In the genomic region with DNA sequence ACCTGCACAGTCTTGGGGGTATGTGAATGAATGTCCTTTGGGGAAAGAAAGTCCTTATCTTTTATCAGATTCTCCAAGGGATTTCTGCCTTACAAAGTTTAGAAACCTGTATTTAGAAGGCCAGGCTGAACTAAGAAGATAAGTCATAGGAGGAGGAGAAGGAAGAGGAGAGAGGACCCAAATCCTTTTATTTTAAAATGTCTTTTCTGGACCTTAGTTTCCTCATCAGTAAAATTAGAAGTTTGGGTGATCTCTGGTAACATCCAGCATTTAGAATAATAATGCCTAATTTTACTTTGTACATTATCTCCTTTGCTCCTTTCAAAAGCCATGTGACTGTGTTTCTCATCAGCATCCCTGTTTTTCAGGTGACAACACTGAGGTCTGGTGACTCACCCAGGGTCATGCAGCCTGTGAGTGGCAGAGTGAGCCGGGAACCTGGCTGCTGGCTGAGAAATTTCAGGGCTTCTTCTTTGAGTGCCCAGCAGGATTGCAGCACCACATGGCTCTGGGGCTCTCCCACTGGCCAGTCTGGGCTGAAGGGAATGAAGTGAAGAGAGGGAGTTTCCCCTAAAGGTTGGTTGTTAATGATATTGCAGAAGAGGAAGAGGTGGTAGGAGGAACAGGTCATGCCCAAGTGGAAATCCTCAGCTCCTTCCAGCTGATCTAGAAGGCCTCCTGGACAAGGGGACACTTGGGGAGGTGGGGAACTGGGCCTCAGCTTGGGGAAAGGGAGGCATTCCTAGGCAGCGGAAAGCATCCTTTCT, we compare ENCODE assay signal across 11 cellular contexts. TPM values are rescaled to one million over a fixed set of nuclear protein-coding genes. Genes with fewer than 3 reads are reported as not detected.
DNase-seq lines count a peak whose midpoint lies in the region; ATAC-seq and TF ChIP-seq lines count a peak whose summit lies in the region.
"Had no signal": no experiment of that assay in that cellular context is flagged by ENCODE, and none has a peak within 500 bp of the region (broad histone marks: within the 10 kb centered on the region; RNA-seq: fewer than 3 reads in every experiment).

No MANE protein-coding gene starts in this region.

- H3K9me3 Mint-ChIP-seq in activated T-helper 17 cell treated with anti-CD3 and anti-CD28 coated beads, Interleukin-2, amount 50 U/mL, for 72 hours: no peaks in the 10 kb centered on the region
- no peaks in the 10 kb centered on the region for H3K9me3 Mint-ChIP-seq in GM23338
- H3K9me3 Mint-ChIP-seq: CD4-positive, alpha-beta T cell had no signal

- intact Hi-C loops in testis (cut with DNase I; ENCODE audit: low total_unique reads): no loop called here

- no peak overlapping the region for H3K4me3 ChIP-seq in testis
- no peak overlapping the region for H3K4me3 ChIP-seq in GM23338
- H3K4me3 ChIP-seq: gastrocnemius medialis had no signal

- H3K36me3 Mint-ChIP-seq in activated T-helper 17 cell treated with anti-CD3 and anti-CD28 coated beads, Interleukin-2, amount 50 U/mL, for 72 hours (ENCODE audit: low read depth): no peaks in the 10 kb centered on the region
- no peaks in the 10 kb centered on the region for H3K36me3 Mint-ChIP-seq in GM23338 (ENCODE audit: low read depth)

- no peaks in the 10 kb centered on the region for H3F3A ChIP-seq in GM23338 (replicated peaks; ENCODE audit: low read depth)

- H3K27ac ChIP-seq in 22Rv1 (peak overlapping the region; percentile 88), testis (no peak overlapping the region), substantia nigra (ENCODE audit: low read depth, low read length, poor library complexity, severe bottlenecking) (no peak overlapping the region), GM23338 (ENCODE audit: low read depth) (no peak overlapping the region)

- ATAC-seq in GM18520 (IDR thresholded peaks at IDR 0.05; ENCODE audit: unreplicated experiment) (peak; percentile 39), GM23338 (no peak), GM18517 (IDR thresholded peaks at IDR 0.05; ENCODE audit: unreplicated experiment) (no peak)
- peak; percentile 75 for ATAC-seq in activated T-helper 17 cell treated with anti-CD3 and anti-CD28 coated beads, Interleukin-2, amount 50 U/mL, for 72 hours (replicated peaks)
- ATAC-seq: gastrocnemius medialis had no signal

- H3K79me2 ChIP-seq in GM23338 (replicated peaks; ENCODE audit: insufficient read depth): no peaks in the 10 kb centered on the region

- H3K9me3 ChIP-seq in testis: no peaks in the 10 kb centered on the region
- H3K9me3 ChIP-seq: gastrocnemius medialis had no signal

- no peaks in the 10 kb centered on the region for H3K27me3 ChIP-seq in testis
- no peaks in the 10 kb centered on the region for H3K27me3 ChIP-seq in GM23338 (ENCODE audit: insufficient read depth)
- H3K27me3 ChIP-seq: gastrocnemius medialis had no signal

- H2AFZ ChIP-seq in GM23338: no peak overlapping the region

- TF ChIP-seq POLR2A in testis (IDR thresholded peaks at IDR 0.05): no peak

- H3K27ac Mint-ChIP-seq in activated T-helper 17 cell treated with anti-CD3 and anti-CD28 coated beads, Interleukin-2, amount 50 U/mL, for 72 hours: no peak overlapping the region
- H3K27ac Mint-ChIP-seq in GM23338: no peak overlapping the region
- H3K27ac Mint-ChIP-seq: CD4-positive, alpha-beta T cell had no signal

- H3K4me1 ChIP-seq in testis (no peaks in the 10 kb centered on the region), GM23338 (ENCODE audit: insufficient read depth) (no peaks in the 10 kb centered on the region)

- H4K20me1 ChIP-seq in GM23338 (replicated peaks; ENCODE audit: insufficient read depth): no peaks in the 10 kb centered on the region

- H3K36me3 ChIP-seq in testis (ENCODE audit: low read depth, missing control alignments) (no peaks in the 10 kb centered on the region), GM23338 (ENCODE audit: insufficient read depth) (no peaks in the 10 kb centered on the region)
- H3K36me3 ChIP-seq: gastrocnemius medialis had no signal

- 66 to 94% methylated on average over 2 of the region's 2 CpGs for WGBS in testis, 2 donors

- H3K9me2 ChIP-seq in GM23338 (ENCODE audit: insufficient read depth): no peaks in the 10 kb centered on the region

- no peaks in the 10 kb centered on the region for H3K4me1 Mint-ChIP-seq in activated T-helper 17 cell treated with anti-CD3 and anti-CD28 coated beads, Interleukin-2, amount 50 U/mL, for 72 hours
- peaks cover 2% of the 10 kb centered on the region; the same call in 2 of the 3 replicates for H3K4me1 Mint-ChIP-seq in GM23338

- H3K4me2 ChIP-seq in GM23338: no peak overlapping the region

- no peak for TF ChIP-seq CTCF in 22Rv1 (IDR thresholded peaks at IDR 0.05)
- no peak for TF ChIP-seq CTCF in testis (IDR thresholded peaks at IDR 0.05)
- TF ChIP-seq CTCF in GM23338 (conservative IDR thresholded peaks at IDR 0.05; ENCODE audit: low read depth in 2 of 2): no peak

- DNase-seq in kidney tubule cell (ENCODE audit: low spot score) (peak; percentile 92), testis (no peak), substantia nigra (lab: John Stamatoyannopoulos, UW) (no peak), GM23338 (ENCODE audit: low spot score) (no peak)
- DNase-seq: CD4-positive, alpha-beta T cell; gastrocnemius medialis; NCI-H1105 treated with DMSO at 0.1 percent for 48 hours had no signal

- H3K27me3 Mint-ChIP-seq in activated T-helper 17 cell treated with anti-CD3 and anti-CD28 coated beads, Interleukin-2, amount 50 U/mL, for 72 hours: peaks cover 3% of the 10 kb centered on the region
- peaks cover 7% of the 10 kb centered on the region for H3K27me3 Mint-ChIP-seq in GM23338 (ENCODE audit: insufficient read depth, low read depth, poor library complexity)
- H3K27me3 Mint-ChIP-seq: CD4-positive, alpha-beta T cell had no signal

- no peak overlapping the region for H3K4me3 Mint-ChIP-seq in activated T-helper 17 cell treated with anti-CD3 and anti-CD28 coated beads, Interleukin-2, amount 50 U/mL, for 72 hours
- H3K4me3 Mint-ChIP-seq in GM23338: no peak overlapping the region
- H3K4me3 Mint-ChIP-seq: CD4-positive, alpha-beta T cell had no signal

TF ChIP-seq in GM23338, 12 proteins besides CTCF, POLR2A, EP300 and RAD21:
- TF ChIP-seq NANOG (IDR thresholded peaks at IDR 0.05; ENCODE audit: borderline replicate concordance) (no peak), STAT1 (IDR thresholded peaks at IDR 0.05; ENCODE audit: unreplicated experiment) (no peak), EZH2 (IDR thresholded peaks at IDR 0.05; ENCODE audit: low read depth, unreplicated experiment) (no peak), ZNF114 (CRISPR knock-in tag; IDR thresholded peaks at IDR 0.05) (no peak), EZH2phosphoT487 (IDR thresholded peaks at IDR 0.05; ENCODE audit: unreplicated experiment) (no peak), CREB1 (CRISPR knock-in tag; IDR thresholded peaks at IDR 0.05; ENCODE audit: low read depth) (no peak)
- TF ChIP-seq, protein P1, sequence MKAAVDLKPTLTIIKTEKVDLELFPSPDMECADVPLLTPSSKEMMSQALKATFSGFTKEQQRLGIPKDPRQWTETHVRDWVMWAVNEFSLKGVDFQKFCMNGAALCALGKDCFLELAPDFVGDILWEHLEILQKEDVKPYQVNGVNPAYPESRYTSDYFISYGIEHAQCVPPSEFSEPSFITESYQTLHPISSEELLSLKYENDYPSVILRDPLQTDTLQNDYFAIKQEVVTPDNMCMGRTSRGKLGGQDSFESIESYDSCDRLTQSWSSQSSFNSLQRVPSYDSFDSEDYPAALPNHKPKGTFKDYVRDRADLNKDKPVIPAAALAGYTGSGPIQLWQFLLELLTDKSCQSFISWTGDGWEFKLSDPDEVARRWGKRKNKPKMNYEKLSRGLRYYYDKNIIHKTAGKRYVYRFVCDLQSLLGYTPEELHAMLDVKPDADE (IDR thresholded peaks at IDR 0.05): no peak
- TF ChIP-seq, protein P2, sequence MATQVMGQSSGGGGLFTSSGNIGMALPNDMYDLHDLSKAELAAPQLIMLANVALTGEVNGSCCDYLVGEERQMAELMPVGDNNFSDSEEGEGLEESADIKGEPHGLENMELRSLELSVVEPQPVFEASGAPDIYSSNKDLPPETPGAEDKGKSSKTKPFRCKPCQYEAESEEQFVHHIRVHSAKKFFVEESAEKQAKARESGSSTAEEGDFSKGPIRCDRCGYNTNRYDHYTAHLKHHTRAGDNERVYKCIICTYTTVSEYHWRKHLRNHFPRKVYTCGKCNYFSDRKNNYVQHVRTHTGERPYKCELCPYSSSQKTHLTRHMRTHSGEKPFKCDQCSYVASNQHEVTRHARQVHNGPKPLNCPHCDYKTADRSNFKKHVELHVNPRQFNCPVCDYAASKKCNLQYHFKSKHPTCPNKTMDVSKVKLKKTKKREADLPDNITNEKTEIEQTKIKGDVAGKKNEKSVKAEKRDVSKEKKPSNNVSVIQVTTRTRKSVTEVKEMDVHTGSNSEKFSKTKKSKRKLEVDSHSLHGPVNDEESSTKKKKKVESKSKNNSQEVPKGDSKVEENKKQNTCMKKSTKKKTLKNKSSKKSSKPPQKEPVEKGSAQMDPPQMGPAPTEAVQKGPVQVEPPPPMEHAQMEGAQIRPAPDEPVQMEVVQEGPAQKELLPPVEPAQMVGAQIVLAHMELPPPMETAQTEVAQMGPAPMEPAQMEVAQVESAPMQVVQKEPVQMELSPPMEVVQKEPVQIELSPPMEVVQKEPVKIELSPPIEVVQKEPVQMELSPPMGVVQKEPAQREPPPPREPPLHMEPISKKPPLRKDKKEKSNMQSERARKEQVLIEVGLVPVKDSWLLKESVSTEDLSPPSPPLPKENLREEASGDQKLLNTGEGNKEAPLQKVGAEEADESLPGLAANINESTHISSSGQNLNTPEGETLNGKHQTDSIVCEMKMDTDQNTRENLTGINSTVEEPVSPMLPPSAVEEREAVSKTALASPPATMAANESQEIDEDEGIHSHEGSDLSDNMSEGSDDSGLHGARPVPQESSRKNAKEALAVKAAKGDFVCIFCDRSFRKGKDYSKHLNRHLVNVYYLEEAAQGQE (IDR thresholded peaks at IDR 0.05; ENCODE audit: unreplicated experiment): no peak

RNA-seq across cellular contexts. Expression of a gene that starts 34.0 kb away (rescaled TPM):
- total RNA-seq in activated T-helper 17 cell treated with anti-CD3 and anti-CD28 coated beads, Interleukin-2, amount 50 U/mL, for 72 hours: 100 to 1,000 TPM in 1 of 2 donors, 10 to 100 TPM in 1; 48.7 to 142 TPM
- total RNA-seq in testis: 10 to 100 TPM in 1 of 2 donors, 1 to 10 TPM in 1; 6.1 to 15.2 TPM
- polyA plus RNA-seq in testis (ENCODE audit: insufficient read depth, low read depth, low replicate concordance): 14.9 TPM
- 55.9 and 61.1 TPM in 2 replicates for total RNA-seq in GM23338 (2014; rRNA removed; shearing (Covaris generic))
- polyA plus RNA-seq in GM23338 (2016; fragmentation: Nextera tagmentation; extraction: Ambion mirVana): 10.9 and 13.3 TPM in 2 replicates

Comparison
In these comparisons a context has a peak if more than half of its experiments do, and no peak if none do; other contexts are left out.
1. ATAC-seq: peak in GM18520 (single experiment) and activated T-helper 17 cell treated with anti-CD3 and anti-CD28 coated beads, Interleukin-2, amount 50 U/mL, for 72 hours (single experiment); none in GM23338 (single experiment) and GM18517 (single experiment).